19 cellular contexts compared by ENCODE assay signal in the genomic region with DNA sequence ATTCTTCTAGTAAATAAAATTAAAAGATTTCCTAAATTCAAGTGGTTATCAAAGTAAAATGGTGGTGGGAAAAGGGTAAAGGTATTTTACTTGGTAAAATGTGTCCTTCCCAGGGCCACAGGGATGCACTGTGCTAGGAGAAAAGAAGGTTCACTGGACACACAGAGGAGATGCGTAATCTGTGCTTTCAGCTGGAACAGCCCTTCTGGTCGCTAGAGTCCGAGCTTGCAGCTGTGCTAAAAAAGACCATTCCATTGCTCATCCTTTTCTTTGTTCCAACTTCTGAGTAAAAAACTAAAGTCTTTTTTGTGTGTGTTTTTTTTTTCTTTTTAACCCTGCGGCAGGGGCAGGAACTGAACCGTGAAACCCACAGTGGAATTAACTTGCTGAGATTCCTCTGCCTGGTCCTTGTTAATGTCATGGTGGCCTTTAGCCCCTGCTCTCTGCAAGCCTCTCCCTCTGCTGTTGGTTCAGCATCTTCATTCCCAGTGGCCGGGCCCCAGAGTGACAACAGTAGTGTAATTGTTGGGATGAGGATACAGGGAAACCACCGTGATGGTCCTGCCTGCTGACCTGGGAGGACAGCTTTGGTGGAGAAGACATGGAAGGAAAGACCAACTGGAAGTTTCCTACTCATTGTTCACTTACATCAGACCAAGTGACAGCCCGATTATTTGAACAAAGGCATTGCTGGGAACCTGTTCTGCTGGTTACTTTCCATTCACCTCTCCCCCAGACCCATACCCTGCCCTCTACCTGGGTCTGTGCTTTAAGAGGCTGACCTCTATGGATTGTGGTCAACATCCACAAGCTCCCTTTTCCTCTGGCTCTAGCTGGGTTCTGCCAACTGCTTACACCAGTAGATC. TPM values are rescaled to one million over a fixed set of nuclear protein-coding genes. Genes with fewer than 3 reads are reported as not detected.
DNase-seq lines count a peak whose midpoint lies in the region; ATAC-seq lines count a peak whose summit lies in the region.
"Had no signal": no experiment of that assay in that cellular context is flagged by ENCODE, and none has a peak within 500 bp of the region (broad histone marks: within the 10 kb centered on the region; RNA-seq: fewer than 3 reads in every experiment).

No MANE protein-coding gene starts in this region.

- DNase-seq in SJCRH30 (peak; percentile 58 to 70), kidney tubule cell (ENCODE audit: low spot score) (peak; percentile 30), sciatic nerve (ENCODE audit: low spot score) (no peak), NCI-H187 treated with DMSO at 0.1 percent for 48 hours (lab: John Stamatoyannopoulos, UW) (no peak), SW480 (ENCODE audit: low spot score) (no peak)
- DNase-seq: ACHN; AML-193; CD4-positive, CD25-positive, alpha-beta regulatory T cell; CD8-positive, alpha-beta memory T cell; COR-L47; DMS53; DND-41; EL; HCEC 1CT; KBM-7 had no signal

- no peak overlapping the region for H3K9ac ChIP-seq in BLaER1 treated with 17β-estradiol and CSF1 and Interleukin-3, amounts not matched to agents 10 nM and 100 nM

- H3K9me3 ChIP-seq in BLaER1 treated with 17β-estradiol and CSF1 and Interleukin-3, amounts not matched to agents 10 nM and 100 nM (replicated peaks in 1 of 11), result no peaks in the 10 kb centered on the region
- H3K9me3 ChIP-seq in SJCRH30 (replicated peaks), result no peaks in the 10 kb centered on the region

- no peaks in the 10 kb centered on the region for H3K27me3 ChIP-seq in BLaER1 treated with 17β-estradiol and CSF1 and Interleukin-3, amounts not matched to agents 10 nM and 100 nM
- H3K27me3 ChIP-seq in SJCRH30, result no peaks in the 10 kb centered on the region

- intact Hi-C loops in sciatic nerve (cut with DNase I), result no loop called here

- H3K4me1 ChIP-seq in BLaER1 treated with 17β-estradiol and CSF1 and Interleukin-3, amounts not matched to agents 10 nM and 100 nM, result peaks cover 0 to 19% (median 17%) of the 10 kb centered on the region in 10 experiments; a peak in 17 of 20 replicates
- H3K4me1 ChIP-seq in SJCRH30, result peaks cover 26% of the 10 kb centered on the region

- peak overlapping the region in 9 of 11 experiments; percentile 4 to 68 (median 41); a peak in 17 of 22 replicates for H3K4me2 ChIP-seq in BLaER1 treated with 17β-estradiol and CSF1 and Interleukin-3, amounts not matched to agents 10 nM and 100 nM
- H3K4me2 ChIP-seq: GM23338 had no signal

- no peak overlapping the region for H3K27ac ChIP-seq in BLaER1 treated with 17β-estradiol and CSF1 and Interleukin-3, amounts not matched to agents 10 nM and 100 nM
- peak overlapping the region; percentile 84 for H3K27ac ChIP-seq in SJCRH30

- peak; percentile 80 for ATAC-seq in sciatic nerve
- no peak for ATAC-seq in HG02798 (IDR thresholded peaks at IDR 0.05; ENCODE audit: poor library complexity, unreplicated experiment)
- no peak for ATAC-seq in GM19035 (IDR thresholded peaks at IDR 0.05; ENCODE audit: unreplicated experiment)
- ATAC-seq: GM23338 had no signal

- H3K4me3 ChIP-seq in BLaER1 treated with 17β-estradiol and CSF1 and Interleukin-3, amounts not matched to agents 10 nM and 100 nM, result no peak overlapping the region
- H3K4me3 ChIP-seq in SJCRH30, result no peak overlapping the region
- H3K4me3 ChIP-seq: GM23338 had no signal

- no peaks in the 10 kb centered on the region for H3K36me3 ChIP-seq in BLaER1 treated with 17β-estradiol and CSF1 and Interleukin-3, amounts not matched to agents 10 nM and 100 nM
- no peaks in the 10 kb centered on the region for H3K36me3 ChIP-seq in SJCRH30

- no peaks in the 10 kb centered on the region for H4K20me1 ChIP-seq in BLaER1 treated with 17β-estradiol and CSF1 and Interleukin-3, amounts not matched to agents 10 nM and 100 nM

RNA-seq across cellular contexts. Expression of a gene that starts 31.9 kb away (rescaled TPM):
- total RNA-seq in SJCRH30 (2014; rRNA removed; shearing (Covaris generic)), result 7.0 and 7.1 TPM in 2 replicates
- total RNA-seq in sciatic nerve, result not detected

Comparison
In these comparisons a context has a peak if more than half of its experiments do, and no peak if none do; other contexts are left out.
1. DNase-seq: peak in SJCRH30 (2 of 2) and kidney tubule cell (single experiment); none in sciatic nerve (single experiment), NCI-H187 treated with DMSO at 0.1 percent for 48 hours (single experiment) and SW480 (single experiment).